19 cellular contexts compared by ENCODE assay signal in the genomic region with DNA sequence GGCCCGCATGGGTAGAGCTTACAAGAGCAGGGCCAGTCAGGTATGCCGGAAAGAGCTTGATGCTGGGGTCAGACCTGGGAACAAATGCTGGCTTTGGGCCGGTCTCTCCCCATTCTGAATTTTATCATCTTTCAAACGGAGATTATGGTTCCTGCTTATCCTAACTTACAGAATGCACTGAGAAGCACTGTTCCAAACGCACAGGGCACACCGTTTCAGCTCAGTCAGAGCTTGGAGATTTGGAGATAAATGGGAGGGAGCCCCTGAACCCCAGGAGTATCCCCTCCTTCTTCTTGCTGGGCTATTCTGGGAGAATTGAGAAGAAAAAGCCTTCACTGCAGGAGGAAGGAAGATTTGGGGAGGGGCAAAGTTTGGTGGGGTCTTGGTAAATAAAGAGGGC.
DNase-seq lines count a peak whose midpoint lies in the region; ATAC-seq and TF ChIP-seq lines count a peak whose summit lies in the region.
"Had no signal": no experiment of that assay in that cellular context is flagged by ENCODE, and none has a peak within 500 bp of the region (broad histone marks: within the 10 kb centered on the region; RNA-seq: fewer than 3 reads in every experiment).

No MANE protein-coding gene starts in this region.

- no peak overlapping the region for H3K27ac Mint-ChIP-seq in activated CD8-positive, alpha-beta memory T cell treated with anti-CD3 and anti-CD28 coated beads, Interleukin-2, amount 10 ng/mL, durations not matched to agents 7 days and 5 days
- H3K27ac Mint-ChIP-seq in type B pancreatic cell, result no peak overlapping the region
- H3K27ac Mint-ChIP-seq: CD14-positive monocyte; CD4-positive, alpha-beta T cell had no signal

- no peaks in the 10 kb centered on the region for H3K4me1 Mint-ChIP-seq in activated CD8-positive, alpha-beta memory T cell treated with anti-CD3 and anti-CD28 coated beads, Interleukin-2, amount 10 ng/mL, durations not matched to agents 7 days and 5 days
- H3K4me1 Mint-ChIP-seq in type B pancreatic cell (ENCODE audit: unreplicated experiment), result peaks cover 30% of the 10 kb centered on the region
- H3K4me1 Mint-ChIP-seq: CD14-positive monocyte had no signal

- no peaks in the 10 kb centered on the region for H3K27me3 Mint-ChIP-seq in activated CD8-positive, alpha-beta memory T cell treated with anti-CD3 and anti-CD28 coated beads, Interleukin-2, amount 10 ng/mL, durations not matched to agents 7 days and 5 days
- no peaks in the 10 kb centered on the region for H3K27me3 Mint-ChIP-seq in type B pancreatic cell
- H3K27me3 Mint-ChIP-seq: CD4-positive, alpha-beta T cell had no signal

- no peak for ATAC-seq in activated CD8-positive, alpha-beta memory T cell treated with anti-CD3 and anti-CD28 coated beads, Interleukin-2, amount 10 ng/mL, durations not matched to agents 7 days and 5 days
- ATAC-seq in HG03139 (IDR thresholded peaks at IDR 0.05; ENCODE audit: unreplicated experiment), result no peak
- ATAC-seq: HCT116 had no signal

- no peak overlapping the region for H3K4me3 Mint-ChIP-seq in activated CD8-positive, alpha-beta memory T cell treated with anti-CD3 and anti-CD28 coated beads, Interleukin-2, amount 10 ng/mL, durations not matched to agents 7 days and 5 days
- no peak overlapping the region for H3K4me3 Mint-ChIP-seq in type B pancreatic cell
- H3K4me3 Mint-ChIP-seq: CD14-positive monocyte; CD4-positive, alpha-beta T cell had no signal

- no peaks in the 10 kb centered on the region for H3K36me3 Mint-ChIP-seq in activated CD8-positive, alpha-beta memory T cell treated with anti-CD3 and anti-CD28 coated beads, Interleukin-2, amount 10 ng/mL, durations not matched to agents 7 days and 5 days
- H3K36me3 Mint-ChIP-seq in type B pancreatic cell, result no peaks in the 10 kb centered on the region
- H3K36me3 Mint-ChIP-seq: CD14-positive monocyte had no signal

- H3K9me3 Mint-ChIP-seq in activated CD8-positive, alpha-beta memory T cell treated with anti-CD3 and anti-CD28 coated beads, Interleukin-2, amount 10 ng/mL, durations not matched to agents 7 days and 5 days (ENCODE audit: low read depth), result no peaks in the 10 kb centered on the region
- peaks cover 11% of the 10 kb centered on the region for H3K9me3 Mint-ChIP-seq in type B pancreatic cell
- H3K9me3 Mint-ChIP-seq: CD4-positive, alpha-beta T cell had no signal

- no peak for TF ChIP-seq CTCF in type B pancreatic cell (conservative IDR thresholded peaks at IDR 0.05)

- CTCF ChIA-PET in activated CD8-positive, alpha-beta memory T cell treated with anti-CD3 and anti-CD28 coated beads, Interleukin-2, amount 10 ng/mL, durations not matched to agents 7 days and 5 days (lab: Charles Lee), result no interaction called here

- DNase-seq in activated CD8-positive, alpha-beta memory T cell treated with anti-CD3 and anti-CD28 coated beads for 24 hours, result peak; percentile 4
- DNase-seq in activated CD8-positive, alpha-beta memory T cell treated with anti-CD3 and anti-CD28 coated beads, Interleukin-2, amount 10 ng/mL, durations not matched to agents 7 days and 5 days, result no peak
- DNase-seq in SK-N-DZ (ENCODE audit: low spot score) (peak; percentile 95), ecto neural progenitor cell (ENCODE audit: low spot score) (peak; percentile 20), type B pancreatic cell (ENCODE audit: extremely low spot score, unreplicated experiment) (peak; percentile 32), MV-4-11 (lab: John Stamatoyannopoulos, UW) (no peak), AG08396 (ENCODE audit: low spot score) (no peak)
- DNase-seq: AML-193; BE2C; Calu3; CD4-positive, alpha-beta T cell; COR-L47; DMS53; DMS79 treated with DMSO at 0.1 percent for 48 hours; GF-D8; H7 had no signal

Comparison
In these comparisons a context has a peak if more than half of its experiments do, and no peak if none do; other contexts are left out.
1. DNase-seq: peak in activated CD8-positive, alpha-beta memory T cell treated with anti-CD3 and anti-CD28 coated beads for 24 hours (single experiment), SK-N-DZ (single experiment), ecto neural progenitor cell (single experiment) and type B pancreatic cell (single experiment); none in activated CD8-positive, alpha-beta memory T cell treated with anti-CD3 and anti-CD28 coated beads, Interleukin-2, amount 10 ng/mL, durations not matched to agents 7 days and 5 days (single experiment), MV-4-11 (single experiment) and AG08396 (single experiment).